Comparison of ENCODE assay signal across 35 cellular contexts in genomic region chr7:98496618-98497017, GRCh38.
"Had no signal": no experiment of that assay in that cellular context is flagged by ENCODE, and none has a peak within 500 bp of the region (broad histone marks: within the 10 kb centered on the region; RNA-seq: fewer than 3 reads in every experiment).

No MANE protein-coding gene starts in this region.

- H3K9me3 ChIP-seq: MG63 had no signal

- H3K27me3 ChIP-seq: MG63 had no signal

- H3K36me3 ChIP-seq: MG63 had no signal

- H3K4me3 ChIP-seq: MG63 had no signal

- DNase-seq: Karpas-422, Kasumi-1, MG63, MM.1S, MV-4-11, NCI-H1048, NCI-H1092, NCI-H1092 treated with DMSO at 0.1 percent for 48 hours, NCI-H1105, NCI-H1105 treated with DMSO at 0.1 percent for 48 hours, NCI-H1417, NCI-H1417 treated with DMSO at 0.1 percent for 48 hours, NCI-H1436, NCI-H1436 treated with DMSO at 0.1 percent for 48 hours, NCI-H146, NCI-H1694, NCI-H1694 treated with DMSO at 0.1 percent for 48 hours, NCI-H187, NCI-H187 treated with DMSO at 0.1 percent for 48 hours, NCI-H1930, NCI-H2029, NCI-H2029 treated with DMSO at 0.1 percent for 48 hours, NCI-H2081, NCI-H2081 treated with DMSO at 0.1 percent for 48 hours, NCI-H2107, NCI-H2171, NCI-H2171 treated with DMSO at 0.1 percent for 48 hours, NCI-H2227 treated with DMSO at 0.1 percent for 48 hours, NCI-H226, NCI-H345, NCI-H446, NCI-H446 treated with DMSO at 0.1 percent for 48 hours, NCI-H510A, NCI-H510A treated with DMSO at 0.1 percent for 48 hours, NCI-H524 had no signal
